In the genomic region with DNA sequence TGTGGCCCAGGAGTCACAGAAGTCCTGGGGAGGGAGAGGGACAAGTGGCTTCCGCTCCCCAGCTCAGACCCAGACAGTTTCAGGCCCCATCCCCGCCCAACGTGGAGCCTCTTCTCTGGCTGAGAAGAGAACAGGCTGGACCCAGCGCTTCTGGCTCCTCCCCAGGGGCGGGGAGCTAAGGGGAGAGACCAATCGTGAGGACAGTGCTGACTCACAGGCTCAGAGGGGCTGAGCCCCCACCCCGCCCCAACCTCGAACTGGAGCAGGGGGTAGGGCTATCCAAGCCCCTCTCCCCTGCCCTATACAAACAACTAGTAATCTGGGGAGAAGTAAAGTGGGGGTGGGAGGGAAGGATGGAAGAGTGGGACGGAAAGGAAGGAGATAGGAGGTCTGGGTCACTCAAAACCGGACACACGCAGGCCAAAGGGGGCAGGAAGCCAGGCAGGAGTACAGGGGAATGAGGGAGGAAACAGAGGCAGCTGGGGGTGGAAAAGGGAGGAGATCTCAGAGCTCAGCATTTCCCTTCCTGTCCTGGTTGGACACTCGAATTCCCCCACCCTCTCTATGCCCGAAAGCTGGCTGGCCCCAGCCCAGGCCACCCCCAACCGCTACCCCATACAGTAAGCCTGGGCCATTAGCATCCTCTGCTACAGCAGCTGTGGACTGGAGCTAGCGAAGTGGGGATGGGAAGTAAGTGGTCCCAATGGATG, we compare ENCODE assay signal across 8 cellular contexts.
DNase-seq lines count a peak whose midpoint lies in the region; ATAC-seq and TF ChIP-seq lines count a peak whose summit lies in the region.

A gene with protein sequence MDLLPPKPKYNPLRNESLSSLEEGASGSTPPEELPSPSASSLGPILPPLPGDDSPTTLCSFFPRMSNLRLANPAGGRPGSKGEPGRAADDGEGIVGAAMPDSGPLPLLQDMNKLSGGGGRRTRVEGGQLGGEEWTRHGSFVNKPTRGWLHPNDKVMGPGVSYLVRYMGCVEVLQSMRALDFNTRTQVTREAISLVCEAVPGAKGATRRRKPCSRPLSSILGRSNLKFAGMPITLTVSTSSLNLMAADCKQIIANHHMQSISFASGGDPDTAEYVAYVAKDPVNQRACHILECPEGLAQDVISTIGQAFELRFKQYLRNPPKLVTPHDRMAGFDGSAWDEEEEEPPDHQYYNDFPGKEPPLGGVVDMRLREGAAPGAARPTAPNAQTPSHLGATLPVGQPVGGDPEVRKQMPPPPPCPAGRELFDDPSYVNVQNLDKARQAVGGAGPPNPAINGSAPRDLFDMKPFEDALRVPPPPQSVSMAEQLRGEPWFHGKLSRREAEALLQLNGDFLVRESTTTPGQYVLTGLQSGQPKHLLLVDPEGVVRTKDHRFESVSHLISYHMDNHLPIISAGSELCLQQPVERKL (minus strand): TSS at position 117 of the 710 bp plus-strand sequence. CDS start 221 bp downstream, outside the sequence.

- TF ChIP-seq CTCF in coronary artery (IDR thresholded peaks at IDR 0.05) = no peak

- peak within 1 kb of the TSS; percentile 39 for H3K4me3 Mint-ChIP-seq in T-helper 2 cell treated with Interferon-gamma antibody and Interleukin-4, amounts not matched to agents 5 μg/mL and 100 μg/mL, for 36 hours

- H3K4me1 Mint-ChIP-seq in T-helper 2 cell treated with Interferon-gamma antibody and Interleukin-4, amounts not matched to agents 5 μg/mL and 100 μg/mL, for 36 hours (ENCODE audit: low read depth) = peaks cover 28% of the 10 kb centered on the region

- DNase-seq in EL (peak; percentile 97), coronary artery (ENCODE audit: low spot score) (peak; percentile 98), kidney tubule cell (ENCODE audit: low spot score) (peak; percentile 88), smooth muscle cell of the brain vasculature (ENCODE audit: low read depth, low spot score) (peak; percentile 83), NOMO-1 (lab: John Stamatoyannopoulos, UW; ENCODE audit: unreplicated experiment in 2 of 2) (no peak)
- DNase-seq in T-helper 2 cell treated with Interferon-gamma antibody and Interleukin-4, amounts not matched to agents 5 μg/mL and 100 μg/mL, for 36 hours (ENCODE audit: low spot score) = peak; percentile 47

- H3K27me3 Mint-ChIP-seq in T-helper 2 cell treated with Interferon-gamma antibody and Interleukin-4, amounts not matched to agents 5 μg/mL and 100 μg/mL, for 36 hours (ENCODE audit: low read depth) = no peaks in the 10 kb centered on the region

- no peaks in the 10 kb centered on the region for H3K9me3 Mint-ChIP-seq in T-helper 2 cell treated with Interferon-gamma antibody and Interleukin-4, amounts not matched to agents 5 μg/mL and 100 μg/mL, for 36 hours

- peaks cover 22% of the 10 kb centered on the region for H3K4me1 ChIP-seq in HUES48 (ENCODE audit: control insufficient read depth, insufficient read depth, low read length)

- H3K27ac ChIP-seq in HUES48 (ENCODE audit: low read depth, low read length) (peak within 1 kb of the TSS; percentile 98), coronary artery (peak within 1 kb of the TSS; percentile 98)

- H3K9me3 ChIP-seq in HUES48 (ENCODE audit: control insufficient read depth, insufficient read depth, low read length) = no peaks in the 10 kb centered on the region

- peaks cover 29% of the 10 kb centered on the region for H3K36me3 ChIP-seq in HUES48 (ENCODE audit: control insufficient read depth, insufficient read depth, low read length)

- peaks cover 37% of the 10 kb centered on the region for H3K36me3 Mint-ChIP-seq in T-helper 2 cell treated with Interferon-gamma antibody and Interleukin-4, amounts not matched to agents 5 μg/mL and 100 μg/mL, for 36 hours (ENCODE audit: low read depth)

- no peaks in the 10 kb centered on the region for H3K27me3 ChIP-seq in HUES48 (ENCODE audit: control insufficient read depth, insufficient read depth, low read length)

- no peak for ATAC-seq in HG03469 (IDR thresholded peaks at IDR 0.05; ENCODE audit: unreplicated experiment)

- peak within 1 kb of the TSS; percentile 59 for H3K27ac Mint-ChIP-seq in T-helper 2 cell treated with Interferon-gamma antibody and Interleukin-4, amounts not matched to agents 5 μg/mL and 100 μg/mL, for 36 hours

- peak within 1 kb of the TSS; percentile 54 for H3K9ac ChIP-seq in HUES48 (ENCODE audit: low read depth, low read length)

- H3K4me3 ChIP-seq in HUES48 (ENCODE audit: low read depth, low read length) = peak within 1 kb of the TSS; percentile 74
- H3K4me3 ChIP-seq in coronary artery = peak within 1 kb of the TSS; percentile 78

Comparison
In these comparisons a context has a peak if more than half of its experiments do, and no peak if none do; other contexts are left out.
1. DNase-seq: peak in EL (single experiment), T-helper 2 cell treated with Interferon-gamma antibody and Interleukin-4, amounts not matched to agents 5 μg/mL and 100 μg/mL, for 36 hours (single experiment), coronary artery (single experiment), kidney tubule cell (single experiment) and smooth muscle cell of the brain vasculature (single experiment); none in NOMO-1 (0 of 2).